In genomic region chr19:41880329-41880708, GRCh38 we compare ENCODE assay signal across 1 cellular context.
TF ChIP-seq lines count a peak whose summit lies in the region.

No MANE protein-coding gene starts in this region.

TF ChIP-seq in HEK293, 187 proteins besides CTCF, POLR2A, EP300 and RAD21 (continued from another document):
- TF ChIP-seq ZNF398 (tag by site-specific recombination; IDR thresholded peaks at IDR 0.05) (0 out of 2 replicates have a peak, but pooled peaks have one; percentile 9), ZFP41 (tag by site-specific recombination; IDR thresholded peaks at IDR 0.05; ENCODE audit: borderline replicate concordance) (no peak), ZBTB11 (tag by site-specific recombination; conservative IDR thresholded peaks at IDR 0.05; ENCODE audit: low read depth) (no peak), ZBTB49 (tag by site-specific recombination; IDR thresholded peaks at IDR 0.05; ENCODE audit: low read depth) (no peak), ZNF184 (tag by site-specific recombination; IDR thresholded peaks at IDR 0.05) (no peak), KLF9 (tag by site-specific recombination; IDR thresholded peaks at IDR 0.05; ENCODE audit: low read depth) (no peak), ZNF692 (tag by site-specific recombination; IDR thresholded peaks at IDR 0.05) (no peak), ZNF596 (tag by site-specific recombination; IDR thresholded peaks at IDR 0.05) (peak; percentile 85), ZNF629 (tag by site-specific recombination; IDR thresholded peaks at IDR 0.05) (no peak), KLF16 (tag by site-specific recombination; IDR thresholded peaks at IDR 0.05) (no peak), ZNF138 (tag by site-specific recombination; IDR thresholded peaks at IDR 0.05; ENCODE audit: borderline replicate concordance) (no peak), ZFP3 (tag by site-specific recombination; IDR thresholded peaks at IDR 0.05; ENCODE audit: low read depth) (no peak), ZNF776 (tag by site-specific recombination; IDR thresholded peaks at IDR 0.05; ENCODE audit: borderline replicate concordance) (no peak), GLIS1 (tag by site-specific recombination; IDR thresholded peaks at IDR 0.05) (no peak), ZNF280D (tag by site-specific recombination; IDR thresholded peaks at IDR 0.05) (no peak), ZNF148 (tag by site-specific recombination; IDR thresholded peaks at IDR 0.05; ENCODE audit: borderline replicate concordance) (peak; percentile 48; the same call in 1 of the 2 replicates), ZNF580 (tag by site-specific recombination; IDR thresholded peaks at IDR 0.05) (no peak), ZNF558 (tag by site-specific recombination; IDR thresholded peaks at IDR 0.05) (no peak), ZSCAN5A (tag by site-specific recombination; IDR thresholded peaks at IDR 0.05) (no peak), ZNF280C (tag by site-specific recombination; IDR thresholded peaks at IDR 0.05) (no peak)
